ENCODE assay signal across 1 cellular context in the genomic region with DNA sequence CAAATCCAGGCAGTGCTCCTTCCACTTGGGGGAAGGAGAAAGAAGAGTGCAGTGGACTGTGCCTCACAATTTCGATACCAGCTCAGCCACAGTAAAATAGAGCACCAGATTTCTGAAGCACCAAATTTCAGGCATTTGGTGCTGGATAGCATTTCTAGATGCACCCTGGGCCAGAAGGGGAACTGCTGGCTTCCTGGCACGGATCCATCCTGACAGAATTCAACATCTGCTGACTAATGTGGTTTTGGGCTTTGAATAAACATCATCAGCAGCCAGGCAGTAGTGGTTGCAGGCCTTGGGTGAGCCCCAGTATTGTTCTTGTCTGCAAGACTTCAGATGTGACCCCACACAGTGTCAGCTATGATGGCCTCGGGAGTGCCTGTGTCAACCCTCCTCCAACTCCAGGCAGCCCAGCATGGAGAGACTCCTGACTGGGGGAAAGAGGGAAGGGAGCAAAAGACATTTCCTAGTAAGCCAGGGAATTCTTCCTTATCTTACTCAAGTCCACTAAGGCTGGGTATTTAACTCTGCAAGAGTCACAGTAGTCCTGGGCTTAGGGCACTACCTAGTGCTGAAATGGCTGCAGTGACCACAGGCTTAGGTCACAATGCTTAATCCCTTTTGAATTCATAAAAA.
TF ChIP-seq lines count a peak whose summit lies in the region.

No MANE protein-coding gene starts in this region.

TF ChIP-seq in GM23338, 12 proteins besides CTCF, POLR2A, EP300 and RAD21 (continued from another document):
- TF ChIP-seq, protein P1, sequence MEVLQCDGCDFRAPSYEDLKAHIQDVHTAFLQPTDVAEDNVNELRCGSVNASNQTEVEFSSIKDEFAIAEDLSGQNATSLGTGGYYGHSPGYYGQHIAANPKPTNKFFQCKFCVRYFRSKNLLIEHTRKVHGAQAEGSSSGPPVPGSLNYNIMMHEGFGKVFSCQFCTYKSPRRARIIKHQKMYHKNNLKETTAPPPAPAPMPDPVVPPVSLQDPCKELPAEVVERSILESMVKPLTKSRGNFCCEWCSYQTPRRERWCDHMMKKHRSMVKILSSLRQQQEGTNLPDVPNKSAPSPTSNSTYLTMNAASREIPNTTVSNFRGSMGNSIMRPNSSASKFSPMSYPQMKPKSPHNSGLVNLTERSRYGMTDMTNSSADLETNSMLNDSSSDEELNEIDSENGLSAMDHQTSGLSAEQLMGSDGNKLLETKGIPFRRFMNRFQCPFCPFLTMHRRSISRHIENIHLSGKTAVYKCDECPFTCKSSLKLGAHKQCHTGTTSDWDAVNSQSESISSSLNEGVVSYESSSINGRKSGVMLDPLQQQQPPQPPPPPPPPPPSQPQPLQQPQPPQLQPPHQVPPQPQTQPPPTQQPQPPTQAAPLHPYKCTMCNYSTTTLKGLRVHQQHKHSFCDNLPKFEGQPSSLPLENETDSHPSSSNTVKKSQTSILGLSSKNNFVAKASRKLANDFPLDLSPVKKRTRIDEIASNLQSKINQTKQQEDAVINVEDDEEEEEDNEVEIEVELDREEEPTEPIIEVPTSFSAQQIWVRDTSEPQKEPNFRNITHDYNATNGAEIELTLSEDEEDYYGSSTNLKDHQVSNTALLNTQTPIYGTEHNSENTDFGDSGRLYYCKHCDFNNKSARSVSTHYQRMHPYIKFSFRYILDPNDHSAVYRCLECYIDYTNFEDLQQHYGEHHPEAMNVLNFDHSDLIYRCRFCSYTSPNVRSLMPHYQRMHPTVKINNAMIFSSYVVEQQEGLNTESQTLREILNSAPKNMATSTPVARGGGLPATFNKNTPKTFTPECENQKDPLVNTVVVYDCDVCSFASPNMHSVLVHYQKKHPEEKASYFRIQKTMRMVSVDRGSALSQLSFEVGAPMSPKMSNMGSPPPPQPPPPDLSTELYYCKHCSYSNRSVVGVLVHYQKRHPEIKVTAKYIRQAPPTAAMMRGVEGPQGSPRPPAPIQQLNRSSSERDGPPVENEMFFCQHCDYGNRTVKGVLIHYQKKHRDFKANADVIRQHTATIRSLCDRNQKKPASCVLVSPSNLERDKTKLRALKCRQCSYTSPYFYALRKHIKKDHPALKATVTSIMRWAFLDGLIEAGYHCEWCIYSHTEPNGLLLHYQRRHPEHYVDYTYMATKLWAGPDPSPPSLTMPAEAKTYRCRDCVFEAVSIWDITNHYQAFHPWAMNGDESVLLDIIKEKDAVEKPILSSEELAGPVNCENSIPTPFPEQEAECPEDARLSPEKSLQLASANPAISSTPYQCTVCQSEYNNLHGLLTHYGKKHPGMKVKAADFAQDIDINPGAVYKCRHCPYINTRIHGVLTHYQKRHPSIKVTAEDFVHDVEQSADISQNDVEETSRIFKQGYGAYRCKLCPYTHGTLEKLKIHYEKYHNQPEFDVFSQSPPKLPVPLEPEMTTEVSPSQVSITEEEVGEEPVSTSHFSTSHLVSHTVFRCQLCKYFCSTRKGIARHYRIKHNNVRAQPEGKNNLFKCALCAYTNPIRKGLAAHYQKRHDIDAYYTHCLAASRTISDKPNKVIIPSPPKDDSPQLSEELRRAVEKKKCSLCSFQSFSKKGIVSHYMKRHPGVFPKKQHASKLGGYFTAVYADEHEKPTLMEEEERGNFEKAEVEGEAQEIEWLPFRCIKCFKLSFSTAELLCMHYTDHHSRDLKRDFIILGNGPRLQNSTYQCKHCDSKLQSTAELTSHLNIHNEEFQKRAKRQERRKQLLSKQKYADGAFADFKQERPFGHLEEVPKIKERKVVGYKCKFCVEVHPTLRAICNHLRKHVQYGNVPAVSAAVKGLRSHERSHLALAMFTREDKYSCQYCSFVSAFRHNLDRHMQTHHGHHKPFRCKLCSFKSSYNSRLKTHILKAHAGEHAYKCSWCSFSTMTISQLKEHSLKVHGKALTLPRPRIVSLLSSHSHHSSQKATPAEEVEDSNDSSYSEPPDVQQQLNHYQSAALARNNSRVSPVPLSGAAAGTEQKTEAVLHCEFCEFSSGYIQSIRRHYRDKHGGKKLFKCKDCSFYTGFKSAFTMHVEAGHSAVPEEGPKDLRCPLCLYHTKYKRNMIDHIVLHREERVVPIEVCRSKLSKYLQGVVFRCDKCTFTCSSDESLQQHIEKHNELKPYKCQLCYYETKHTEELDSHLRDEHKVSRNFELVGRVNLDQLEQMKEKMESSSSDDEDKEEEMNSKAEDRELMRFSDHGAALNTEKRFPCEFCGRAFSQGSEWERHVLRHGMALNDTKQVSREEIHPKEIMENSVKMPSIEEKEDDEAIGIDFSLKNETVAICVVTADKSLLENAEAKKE (CRISPR knock-in tag; IDR thresholded peaks at IDR 0.05), result no peak
- TF ChIP-seq, protein P2, sequence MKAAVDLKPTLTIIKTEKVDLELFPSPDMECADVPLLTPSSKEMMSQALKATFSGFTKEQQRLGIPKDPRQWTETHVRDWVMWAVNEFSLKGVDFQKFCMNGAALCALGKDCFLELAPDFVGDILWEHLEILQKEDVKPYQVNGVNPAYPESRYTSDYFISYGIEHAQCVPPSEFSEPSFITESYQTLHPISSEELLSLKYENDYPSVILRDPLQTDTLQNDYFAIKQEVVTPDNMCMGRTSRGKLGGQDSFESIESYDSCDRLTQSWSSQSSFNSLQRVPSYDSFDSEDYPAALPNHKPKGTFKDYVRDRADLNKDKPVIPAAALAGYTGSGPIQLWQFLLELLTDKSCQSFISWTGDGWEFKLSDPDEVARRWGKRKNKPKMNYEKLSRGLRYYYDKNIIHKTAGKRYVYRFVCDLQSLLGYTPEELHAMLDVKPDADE (IDR thresholded peaks at IDR 0.05), result no peak
